ENCODE assay signal across 12 cellular contexts in genomic region chr19:13052447-13053232, GRCh38. TPM values are rescaled to one million over a fixed set of nuclear protein-coding genes. Genes with fewer than 3 reads are reported as not detected.
A peak's percentile ranks its signal among the peaks of the same experiment; 100 is the strongest.
DNase-seq lines count a peak whose midpoint lies in the region; ATAC-seq and TF ChIP-seq lines count a peak whose summit lies in the region.
"Had no signal": no experiment of that assay in that cellular context is flagged by ENCODE, and none has a peak within 500 bp of the region (broad histone marks: within the 10 kb centered on the region; RNA-seq: fewer than 3 reads in every experiment).

No MANE protein-coding gene starts in this region.

- H3K79me2 ChIP-seq in ACC112 (ENCODE audit: control insufficient read depth, insufficient read depth, low read length, unreplicated experiment) (peaks cover 43% of the 10 kb centered on the region), fibroblast of lung (ENCODE audit: control insufficient read depth, insufficient read depth, low read length) (peaks cover 71% of the 10 kb centered on the region), H9 (ENCODE audit: insufficient read depth, low read length) (no peaks in the 10 kb centered on the region)

- no peak overlapping the region for H3K4ac ChIP-seq in H9 (ENCODE audit: low read depth, low read length)

- peaks cover 36 to 55% of the 10 kb centered on the region in 2 experiments for H3K4me1 Mint-ChIP-seq in H9

- no peak overlapping the region for H3K14ac ChIP-seq in H9 (ENCODE audit: insufficient read depth, low read length)

- no peak overlapping the region for H2AFZ ChIP-seq in ACC112 (ENCODE audit: low read length, unreplicated experiment)
- no peak overlapping the region for H2AFZ ChIP-seq in fibroblast of lung (ENCODE audit: low read length)
- H2AFZ ChIP-seq in H9 (ENCODE audit: low read length), result no peak overlapping the region

- H2BK120ac ChIP-seq in H9 (ENCODE audit: low read depth, low read length, poor library complexity, severe bottlenecking), result no peak overlapping the region

- no peak overlapping the region for H3K23ac ChIP-seq in H9 (ENCODE audit: insufficient read length, low read depth, low read length)

- peak overlapping the region; percentile 80; the same call in 1 of the 2 replicates for H3K27ac ChIP-seq in ACC112 (ENCODE audit: low read depth, low read length)
- peak overlapping the region; percentile 65 to 88 (median 70) for H3K27ac ChIP-seq in Peyer's patch
- peak overlapping the region; percentile 95 for H3K27ac ChIP-seq in fibroblast of lung (ENCODE audit: insufficient read depth, low read length)
- no peak overlapping the region for H3K27ac ChIP-seq in H9 (ENCODE audit: insufficient read length, low read depth, low read length)

- no peak overlapping the region for H4K91ac ChIP-seq in H9 (ENCODE audit: insufficient read length, low read depth, low read length)

- no CpG with 5 or more reads among the region's 12 CpGs for WGBS in H9 (ENCODE audit: extremely low coverage, insufficient read length, low lambda C conversion rate)

- H3K4me3 Mint-ChIP-seq in H9, result no peak overlapping the region

- H4K5ac ChIP-seq in H9 (ENCODE audit: insufficient read length, low read depth, low read length), result no peak overlapping the region

- H3K27me3 ChIP-seq in ACC112 (ENCODE audit: insufficient read depth, low read length), result no peaks in the 10 kb centered on the region
- H3K27me3 ChIP-seq in Peyer's patch, result no peaks in the 10 kb centered on the region
- H3K27me3 ChIP-seq in fibroblast of lung (ENCODE audit: control insufficient read depth, insufficient read depth, low read length), result no peaks in the 10 kb centered on the region
- no peaks in the 10 kb centered on the region for H3K27me3 ChIP-seq in skeletal muscle satellite cell (ENCODE audit: control insufficient read depth, insufficient read depth, low read length)
- peaks cover 69% of the 10 kb centered on the region for H3K27me3 ChIP-seq in H9 (ENCODE audit: insufficient read depth, low read length)
- H3K27me3 ChIP-seq: BE2C had no signal

- peaks cover 3% of the 10 kb centered on the region for H3K23me2 ChIP-seq in H9 (ENCODE audit: insufficient read length, low read depth, low read length, poor library complexity, severe bottlenecking)

- H3K9me3 ChIP-seq in Peyer's patch (no peaks in the 10 kb centered on the region), fibroblast of lung (ENCODE audit: control insufficient read depth, insufficient read depth, low read depth, low read length) (no peaks in the 10 kb centered on the region), skeletal muscle satellite cell (replicated peaks; ENCODE audit: low read length) (no peaks in the 10 kb centered on the region), H9 (ENCODE audit: control insufficient read depth, low read depth, low read length) (no peaks in the 10 kb centered on the region)
- H3K9me3 ChIP-seq: BE2C had no signal

- H2BK20ac ChIP-seq in H9 (ENCODE audit: low read depth, low read length, poor library complexity, severe bottlenecking), result no peak overlapping the region

- TF ChIP-seq POLR2A in Peyer's patch (IDR thresholded peaks at IDR 0.05), result no peak

- no peak overlapping the region for H3K9ac ChIP-seq in fibroblast of lung (ENCODE audit: insufficient read depth, low read length)
- H3K9ac ChIP-seq in skeletal muscle satellite cell (ENCODE audit: low read depth, low read length), result peak overlapping the region; percentile 78
- no peak overlapping the region for H3K9ac ChIP-seq in H9 (ENCODE audit: extremely low read depth, insufficient read length, low read length)

- no peaks in the 10 kb centered on the region for H3K36me3 ChIP-seq in ACC112 (ENCODE audit: insufficient read depth, low read length)
- no peaks in the 10 kb centered on the region for H3K36me3 ChIP-seq in Peyer's patch
- H3K36me3 ChIP-seq in fibroblast of lung (ENCODE audit: control insufficient read depth, insufficient read depth, low read length), result peaks cover 2% of the 10 kb centered on the region
- peaks cover 8% of the 10 kb centered on the region for H3K36me3 ChIP-seq in skeletal muscle satellite cell (ENCODE audit: insufficient read depth, low read length)
- H3K36me3 ChIP-seq: BE2C had no signal

- H3K9me3 Mint-ChIP-seq in H9, result peaks cover 0 to 10% of the 10 kb centered on the region in 2 experiments; a peak in 2 of 5 replicates

- H3K4me1 ChIP-seq in ACC112 (ENCODE audit: control insufficient read depth, insufficient read depth, low read length, unreplicated experiment) (peaks cover 63% of the 10 kb centered on the region), Peyer's patch (peaks cover 7 to 72% (median 10%) of the 10 kb centered on the region in 4 donors), fibroblast of lung (ENCODE audit: control insufficient read depth, extremely low read depth, insufficient read depth, low read length) (peaks cover 64% of the 10 kb centered on the region), skeletal muscle satellite cell (ENCODE audit: control insufficient read depth, insufficient read depth, low read length) (peaks cover 68% of the 10 kb centered on the region), H9 (ENCODE audit: insufficient read depth, low read length) (peaks cover 5% of the 10 kb centered on the region; the same call in 1 of the 2 replicates)

- H3K27ac Mint-ChIP-seq in H9, result no peak overlapping the region

- H3K79me1 ChIP-seq in H9 (ENCODE audit: insufficient read depth, low read depth, low read length, poor library complexity, severe bottlenecking), result no peaks in the 10 kb centered on the region

- no peak overlapping the region for H2BK5ac ChIP-seq in H9 (ENCODE audit: insufficient read length, low read length)

- no peaks in the 10 kb centered on the region; a peak in 2 of 7 replicates for H3K36me3 Mint-ChIP-seq in H9 (ENCODE audit: insufficient read depth in 1 of 3, low read depth in 3 of 3)

- DNase-seq in Peyer's patch (no peak), fibroblast of lung (ENCODE audit: low read depth in 2 of 2) (no peak), DMS114 treated with DMSO at 0.1 percent for 48 hours (lab: John Stamatoyannopoulos, UW; ENCODE audit: unreplicated experiment) (no peak), H9 (no peak), GM03348 (ENCODE audit: low spot score) (no peak)
- DNase-seq: activated effector memory CD4-positive, alpha-beta T cell treated with Interleukin-2 at 50 U/mL for 16 hours; MM.1S had no signal

- H3K18ac ChIP-seq in H9 (ENCODE audit: insufficient read length, low read depth, low read length), result no peak overlapping the region

- H3K4me2 ChIP-seq in fibroblast of lung (ENCODE audit: extremely low read depth, insufficient read depth, low read length) (peak overlapping the region; percentile 74), skeletal muscle satellite cell (ENCODE audit: low read length) (no peak overlapping the region), H9 (ENCODE audit: insufficient read depth, insufficient read length, low read length) (no peak overlapping the region)

- no peak overlapping the region for H4K8ac ChIP-seq in H9 (replicated peaks; ENCODE audit: insufficient read length, low read depth, low read length)

- H3K27me3 Mint-ChIP-seq in H9 (ENCODE audit: low read depth), result peaks cover 97% of the 10 kb centered on the region

- H2BK12ac ChIP-seq in H9 (ENCODE audit: insufficient read length, low read depth, low read length), result no peak overlapping the region

- no peak overlapping the region for H3T11ph ChIP-seq in H9 (ENCODE audit: low read length)

- peaks cover 2% of the 10 kb centered on the region for H4K20me1 ChIP-seq in fibroblast of lung (ENCODE audit: control insufficient read depth, extremely low read depth, insufficient read depth, low read length)
- no peaks in the 10 kb centered on the region for H4K20me1 ChIP-seq in H9 (ENCODE audit: control insufficient read depth, insufficient read depth, insufficient read length)

- no peak for ATAC-seq in GM18502 (IDR thresholded peaks at IDR 0.05; ENCODE audit: poor library complexity, unreplicated experiment)

- no peak overlapping the region for H3K56ac ChIP-seq in H9 (ENCODE audit: insufficient read length, low read depth, low read length)

- H2BK15ac ChIP-seq in H9 (ENCODE audit: low read depth, low read length), result no peak overlapping the region

- TF ChIP-seq CTCF in Peyer's patch (IDR thresholded peaks at IDR 0.05), result no peak
- no peak for TF ChIP-seq CTCF in fibroblast of lung (conservative IDR thresholded peaks at IDR 0.05 in 1 of 2, IDR thresholded peaks at IDR 0.05 in 1 of 2; ENCODE audit: low read depth in 1 of 2, low read length in 2 of 2)
- no peak for TF ChIP-seq CTCF in H9 (conservative IDR thresholded peaks at IDR 0.05)

- H3K4me3 ChIP-seq in ACC112 (ENCODE audit: low read depth, low read length) (no peak overlapping the region), Peyer's patch (no peak overlapping the region), fibroblast of lung (replicated peaks in 1 of 4; ENCODE audit: control extremely low read depth in 1 of 4, insufficient read depth in 1 of 4, low read depth in 3 of 4, low read length in 4 of 4) (no peak overlapping the region), skeletal muscle satellite cell (ENCODE audit: low read length) (no peak overlapping the region)

- no peak overlapping the region for H2AK5ac ChIP-seq in H9 (ENCODE audit: insufficient read length, low read length)

RNA-seq across cellular contexts. Expression of gene LYL1, which starts 50.0 kb away (rescaled TPM):
- 10 to 100 TPM in 1 of 4 donors, 1 to 10 TPM in 3; 1.2 to 21.5 (median 4.9) TPM for total RNA-seq in Peyer's patch
- under 0.01 and 1.2 TPM in 2 replicates for total RNA-seq in fibroblast of lung
- polyA plus RNA-seq in fibroblast of lung, result 0.26 and 0.30 TPM in 2 replicates
- polyA plus RNA-seq in fibroblast of lung (2012), result 0.50 and 0.96 TPM in 2 replicates
- polyA minus RNA-seq in fibroblast of lung (ENCODE audit: low replicate concordance), result 0.22 TPM in 1 of 2 replicates, not detected in the other
- 1.0 and 1.1 TPM in 2 replicates for total RNA-seq in skeletal muscle satellite cell (2012; rRNA removed)
- total RNA-seq in H9 (2021), result 0.63 and 0.86 TPM in 2 replicates
- total RNA-seq: SK-MEL-5 had no signal

RNA-seq across cellular contexts. Expression of gene NFIX, which starts 57.4 kb away (rescaled TPM):
- total RNA-seq in Peyer's patch (10 to 100 TPM; 13.5 to 56.9 (median 40.0) TPM), fibroblast of lung (55.2 and 74.8 TPM in 2 replicates), H9 (2021) (0.20 and 0.31 TPM in 2 replicates)
- polyA plus RNA-seq in fibroblast of lung, result 35.7 and 75.9 TPM in 2 replicates
- 139 and 196 TPM in 2 replicates for polyA plus RNA-seq in fibroblast of lung (2012)
- 272 and 385 TPM in 2 replicates for polyA minus RNA-seq in fibroblast of lung (ENCODE audit: low replicate concordance)
- total RNA-seq in skeletal muscle satellite cell (2012; rRNA removed), result 41.6 and 60.9 TPM in 2 replicates

Comparison
In these comparisons a context has a peak if more than half of its experiments do, and no peak if none do; other contexts are left out.
1. RNA of gene NFIX, which starts 57.4 kb away (total RNA-seq): 55.2 to 74.8 TPM in fibroblast of lung and 13.5 to 56.9 TPM in Peyer's patch; 0.20 to 0.31 TPM in H9; every median in the first group is over 10 times any median in the second.